ENCODE assay signal across 10 cellular contexts in genomic region chr1:68197891-68198290, GRCh38. TPM values are rescaled to one million over a fixed set of nuclear protein-coding genes. Genes with fewer than 3 reads are reported as not detected.
DNase-seq lines count a peak whose midpoint lies in the region; TF ChIP-seq lines count a peak whose summit lies in the region.
"Had no signal": no experiment of that assay in that cellular context is flagged by ENCODE, and none has a peak within 500 bp of the region (broad histone marks: within the 10 kb centered on the region; RNA-seq: fewer than 3 reads in every experiment).

No MANE protein-coding gene starts in this region.

- CTCF ChIA-PET in HEK293T (lab: Yijun Ruan, JAX) = interaction anchor here (0.9 to 1.6 kb wide), 4 partner anchors 8 to 98 kb away, joined by 3 to 5 read pairs (median 3); no protein-coding TSS in a partner anchor

- peaks cover 2% of the 10 kb centered on the region for H3K27me3 Mint-ChIP-seq in endodermal cell (ENCODE audit: insufficient read depth)
- no peaks in the 10 kb centered on the region for H3K27me3 Mint-ChIP-seq in nephron (ENCODE audit: low read depth)

- H3K4me3 ChIP-seq in endodermal cell (ENCODE audit: low read length) = peak overlapping the region; percentile 69
- H3K4me3 ChIP-seq in vagina = no peak overlapping the region

- H3K4me3 Mint-ChIP-seq in endodermal cell (no peak overlapping the region), nephron (no peak overlapping the region)
- H3K4me3 Mint-ChIP-seq: activated T-cell treated with anti-CD3 and anti-CD28 coated beads, Interleukin-2, amount 50 U/mL, for 72 hours had no signal

- TF ChIP-seq POLR2A in vagina (IDR thresholded peaks at IDR 0.05) = no peak

- no peaks in the 10 kb centered on the region for H3K27me3 ChIP-seq in endodermal cell (ENCODE audit: control insufficient read depth, insufficient read depth, low read length, poor library complexity, severe bottlenecking)
- no peaks in the 10 kb centered on the region for H3K27me3 ChIP-seq in vagina

- TF ChIP-seq CTCF in endodermal cell (conservative IDR thresholded peaks at IDR 0.05) (no peak), nephron (IDR thresholded peaks at IDR 0.05; ENCODE audit: unreplicated experiment in 3 of 3) (no peak), vagina (IDR thresholded peaks at IDR 0.05) (no peak)

- intact Hi-C loops in vagina (cut with DNase I) = no loop called here

- peak overlapping the region; percentile 57 for H3K9ac ChIP-seq in endodermal cell (ENCODE audit: extremely low read depth, low read length, poor library complexity, severe bottlenecking)

- H3K27ac Mint-ChIP-seq in endodermal cell = peak overlapping the region; percentile 62
- peak overlapping the region; percentile 59 to 70 (median 70) for H3K27ac Mint-ChIP-seq in nephron
- H3K27ac Mint-ChIP-seq: activated T-cell treated with anti-CD3 and anti-CD28 coated beads, Interleukin-2, amount 50 U/mL, for 72 hours had no signal

- H3K36me3 Mint-ChIP-seq in endodermal cell (ENCODE audit: low read depth) (peaks cover 12% of the 10 kb centered on the region), nephron (ENCODE audit: low read depth) (peaks cover 16% of the 10 kb centered on the region)

- H3K4me1 ChIP-seq in endodermal cell (ENCODE audit: control insufficient read depth, insufficient read depth, low read length) = peaks cover 16% of the 10 kb centered on the region
- H3K4me1 ChIP-seq in vagina = peaks cover 50% of the 10 kb centered on the region

- DNase-seq in Daoy (ENCODE audit: low read depth) (peak; percentile 37), NCI-H2196 (lab: John Stamatoyannopoulos, UW; ENCODE audit: unreplicated experiment) (peak; percentile 12), endodermal cell (no peak), vagina (ENCODE audit: extremely low spot score in 2 of 2) (no peak), HEK293T (ENCODE audit: extremely low spot score) (no peak), activated T-cell treated with anti-CD3 and anti-CD28 coated beads for 4 hours (no peak), hepatic stellate cell (ENCODE audit: low spot score) (no peak)
- DNase-seq: activated T-cell treated with anti-CD3 and anti-CD28 coated beads, Interleukin-2, amount 50 U/mL, for 72 hours had no signal

- no peak overlapping the region for H3K27ac ChIP-seq in endodermal cell (ENCODE audit: low read depth, low read length)
- H3K27ac ChIP-seq in vagina = no peak overlapping the region

- POLR2A ChIA-PET in HEK293T (lab: Yijun Ruan, JAX) = interaction anchor here (0.8 to 2.4 kb wide), 4 partner anchors 9 to 34 kb away, joined by 3 to 11 read pairs (median 4); partner anchors contain the start of gene WLS

- H3K9me3 Mint-ChIP-seq in endodermal cell (no peaks in the 10 kb centered on the region), nephron (no peaks in the 10 kb centered on the region)
- H3K9me3 Mint-ChIP-seq: activated T-cell treated with anti-CD3 and anti-CD28 coated beads, Interleukin-2, amount 50 U/mL, for 72 hours had no signal

- H3K4me1 Mint-ChIP-seq in endodermal cell (peaks cover 26% of the 10 kb centered on the region), nephron (peaks cover 58% of the 10 kb centered on the region)

- peaks cover 10% of the 10 kb centered on the region for H3K36me3 ChIP-seq in endodermal cell (ENCODE audit: control insufficient read depth, insufficient read depth, low read length)
- no peaks in the 10 kb centered on the region for H3K36me3 ChIP-seq in vagina

- H3K9me3 ChIP-seq in endodermal cell (ENCODE audit: control insufficient read depth, low read length) = no peaks in the 10 kb centered on the region
- H3K9me3 ChIP-seq in vagina = no peaks in the 10 kb centered on the region

- WGBS in endodermal cell (ENCODE audit: insufficient coverage in 1 of 2, insufficient read length in 1 of 2), 2 experiments = 69% methylated on average over 1 of the region's 1 CpG; no CpG with 5 or more reads in 1 of the 2 experiments

TF ChIP-seq in HEK293T, 16 proteins besides CTCF, POLR2A, EP300 and RAD21:
- TF ChIP-seq ELF4 (IDR thresholded peaks at IDR 0.05) (no peak), TARDBP (IDR thresholded peaks at IDR 0.05) (no peak), SUZ12 (IDR thresholded peaks at IDR 0.05) (no peak), FOXA1 (IDR thresholded peaks at IDR 0.05) (no peak), FOXK2 (IDR thresholded peaks at IDR 0.05) (no peak), HDGF (IDR thresholded peaks at IDR 0.05; ENCODE audit: borderline replicate concordance) (no peak), SP1 (IDR thresholded peaks at IDR 0.05) (no peak)
TF ChIP-seq in HEK293T: peak in this region for 0.

RNA-seq across cellular contexts. Expression of gene WLS, which starts 34.4 kb away (rescaled TPM):
- 47.5 and 51.8 TPM in 2 replicates for total RNA-seq in Daoy (2014; rRNA removed; shearing (Covaris generic))
- total RNA-seq in endodermal cell (100 to 1,000 TPM in 1 of 2 donors, 10 to 100 TPM in 1; 90.8 to 115 TPM), vagina (68.0 TPM)
- polyA plus RNA-seq in endodermal cell (2013, experiment 1 of 2) = 341 TPM
- polyA plus RNA-seq in endodermal cell (2013, experiment 2 of 2) = 322 TPM
- total RNA-seq: activated T-cell treated with anti-CD3 and anti-CD28 coated beads, Interleukin-2, amount 50 U/mL, for 72 hours; T-helper 1 cell treated with Interleukin-12 subunit alpha and Interleukin-12 subunit beta and Interleukin-4 antibody, amounts not matched to agents 30 ng/mL and 1 ng/mL, for 36 hours had no signal

Comparison
In these comparisons a context has a peak if more than half of its experiments do, and no peak if none do; other contexts are left out.
1. DNase-seq: peak in Daoy (single experiment) and NCI-H2196 (single experiment); none in endodermal cell (single experiment), vagina (0 of 2), HEK293T (single experiment), activated T-cell treated with anti-CD3 and anti-CD28 coated beads for 4 hours (single experiment) and hepatic stellate cell (single experiment).